ENCODE assay signal across 9 cellular contexts in genomic region chr11:111977141-111978027, GRCh38. TPM values are rescaled to one million over a fixed set of nuclear protein-coding genes. Genes with fewer than 3 reads are reported as not detected.
DNase-seq lines count a peak whose midpoint lies in the region; ATAC-seq and TF ChIP-seq lines count a peak whose summit lies in the region.
"Had no signal": no experiment of that assay in that cellular context is flagged by ENCODE, and none has a peak within 500 bp of the region (broad histone marks: within the 10 kb centered on the region; RNA-seq: fewer than 3 reads in every experiment).

No MANE protein-coding gene starts in this region.

- no peak for TF ChIP-seq CTCF in activated CD8-positive, alpha-beta T cell treated with anti-CD3 and anti-CD28 coated beads for 36 hours (IDR thresholded peaks at IDR 0.05)
- TF ChIP-seq CTCF in esophagus muscularis mucosa (IDR thresholded peaks at IDR 0.05) (peak in 1 of 3 experiments; percentile 10), thoracic aorta (IDR thresholded peaks at IDR 0.05) (no peak)

- intact Hi-C loops in CD4-positive, alpha-beta memory T cell (cut with micrococcal nuclease), result no loop called here
- intact Hi-C loops in activated CD8-positive, alpha-beta T cell treated with anti-CD3 and anti-CD28 coated beads for 36 hours (cut with micrococcal nuclease), result loop anchor here (5.0 kb wide), 2 partner anchors 40 to 100 kb away; partner anchors contain the start of genes CFAP68, DIXDC1 and FDXACB1
- intact Hi-C loops in esophagus muscularis mucosa (cut with DNase I), result no loop called here

- WGBS in esophagus muscularis mucosa, result 5% methylated on average over 13 of the region's 67 CpGs

- peaks cover 8 to 17% of the 10 kb centered on the region in 2 donors for H3K27me3 Mint-ChIP-seq in CD4-positive, alpha-beta memory T cell
- H3K27me3 Mint-ChIP-seq in activated CD8-positive, alpha-beta T cell treated with anti-CD3 and anti-CD28 coated beads for 36 hours, result peaks cover 32% of the 10 kb centered on the region

- ATAC-seq in HG02759 (IDR thresholded peaks at IDR 0.05; ENCODE audit: unreplicated experiment), result peak; percentile 52
- ATAC-seq in activated CD8-positive, alpha-beta T cell treated with anti-CD3 and anti-CD28 coated beads for 36 hours, result peak; percentile 72
- peak; percentile 15 for ATAC-seq in thoracic aorta (ENCODE audit: insufficient number of reproducible peaks, low FRiP score, low read depth)
- ATAC-seq in HG02840 (IDR thresholded peaks at IDR 0.05; ENCODE audit: low FRiP score, unreplicated experiment), result no peak
- ATAC-seq in HG02571 (IDR thresholded peaks at IDR 0.05; ENCODE audit: unreplicated experiment), result no peak

- TF ChIP-seq POLR2A in esophagus muscularis mucosa (IDR thresholded peaks at IDR 0.05; ENCODE audit: low read depth), result no peak

- no peaks in the 10 kb centered on the region for H3K36me3 ChIP-seq in CD4-positive, alpha-beta memory T cell (ENCODE audit: insufficient read depth, low read length)
- peaks cover 11 to 20% (median 13%) of the 10 kb centered on the region in 4 donors for H3K36me3 ChIP-seq in esophagus muscularis mucosa
- peaks cover 9% of the 10 kb centered on the region for H3K36me3 ChIP-seq in thoracic aorta

- peaks cover 7% of the 10 kb centered on the region for H3K4me1 ChIP-seq in CD4-positive, alpha-beta memory T cell (ENCODE audit: insufficient read depth, low read length)
- H3K4me1 ChIP-seq in esophagus muscularis mucosa, result peaks cover 29 to 71% (median 63%) of the 10 kb centered on the region in 4 donors
- H3K4me1 ChIP-seq in thoracic aorta (ENCODE audit: control insufficient read depth in 1 of 2, low read depth in 2 of 2), result peaks cover 6 to 40% of the 10 kb centered on the region in 2 donors

- H3K4me3 ChIP-seq in CD4-positive, alpha-beta memory T cell (ENCODE audit: low read length in 2 of 2), result peak overlapping the region in 1 of 2 donors; percentile 25
- peak overlapping the region; percentile 83 to 92 (median 88) for H3K4me3 ChIP-seq in esophagus muscularis mucosa
- peak overlapping the region; percentile 87 for H3K4me3 ChIP-seq in thoracic aorta

- TF ChIP-seq EP300 in esophagus muscularis mucosa (IDR thresholded peaks at IDR 0.05), result no peak

- peaks cover 0 to 1% (median 0%) of the 10 kb centered on the region in 8 donors for H3K9me3 Mint-ChIP-seq in CD4-positive, alpha-beta memory T cell
- no peaks in the 10 kb centered on the region for H3K9me3 Mint-ChIP-seq in activated CD8-positive, alpha-beta T cell treated with anti-CD3 and anti-CD28 coated beads for 36 hours

- CTCF ChIA-PET in CD4-positive, alpha-beta memory T cell (lab: Charles Lee; ENCODE audit: partially characterized antibody), result interaction anchor here (1.2 to 2.2 kb wide), 2 partner anchors 39 to 46 kb away, joined by 4 to 10 read pairs; no protein-coding TSS in a partner anchor
- CTCF ChIA-PET in activated CD8-positive, alpha-beta T cell treated with anti-CD3 and anti-CD28 coated beads for 36 hours (lab: Charles Lee), result interaction anchor here (1.2 to 10.3 kb wide), 3 partner anchors 12 to 40 kb away, joined by 4 to 223 read pairs (median 4); partner anchors contain the start of gene DIXDC1

- DNase-seq in CD4-positive, alpha-beta memory T cell, result peak in 3 of 5 donors; percentile 4 to 15 (median 12)
- DNase-seq in activated CD8-positive, alpha-beta T cell treated with anti-CD3 and anti-CD28 coated beads for 36 hours, result peak; percentile 23
- DNase-seq in esophagus muscularis mucosa (ENCODE audit: extremely low spot score), result no peak
- DNase-seq in mucosa of gallbladder (ENCODE audit: low spot score), result peak; percentile 49
- peak; percentile 52 for DNase-seq in thoracic aorta (ENCODE audit: low spot score)

- POLR2A ChIA-PET in CD4-positive, alpha-beta memory T cell (lab: Charles Lee; ENCODE audit: partially characterized antibody), result no interaction called here
- POLR2A ChIA-PET in activated CD8-positive, alpha-beta T cell treated with anti-CD3 and anti-CD28 coated beads for 36 hours (lab: Charles Lee), result interaction anchor here (0.6 to 1.4 kb wide), 6 partner anchors 10 to 290 kb away, joined by 3 to 5 read pairs (median 3); partner anchors contain the start of gene DIXDC1

- no peaks in the 10 kb centered on the region for H3K27me3 ChIP-seq in CD4-positive, alpha-beta memory T cell (ENCODE audit: insufficient read depth, low read length)
- H3K27me3 ChIP-seq in esophagus muscularis mucosa (no peaks in the 10 kb centered on the region), thoracic aorta (replicated peaks; ENCODE audit: insufficient read depth) (no peaks in the 10 kb centered on the region)

- peak overlapping the region; percentile 55 to 84 (median 71) for H3K4me3 Mint-ChIP-seq in CD4-positive, alpha-beta memory T cell
- peak overlapping the region; percentile 64 for H3K4me3 Mint-ChIP-seq in activated CD8-positive, alpha-beta T cell treated with anti-CD3 and anti-CD28 coated beads for 36 hours

- no peaks in the 10 kb centered on the region for H3K9me3 ChIP-seq in CD4-positive, alpha-beta memory T cell (ENCODE audit: control insufficient read depth in 1 of 2, low read length in 2 of 2)
- H3K9me3 ChIP-seq in esophagus muscularis mucosa, result no peaks in the 10 kb centered on the region
- H3K9me3 ChIP-seq in thoracic aorta, result no peaks in the 10 kb centered on the region

- H3K4me1 Mint-ChIP-seq in CD4-positive, alpha-beta memory T cell, result peaks cover 4 to 10% (median 8%) of the 10 kb centered on the region in 4 donors
- peaks cover 4% of the 10 kb centered on the region for H3K4me1 Mint-ChIP-seq in activated CD8-positive, alpha-beta T cell treated with anti-CD3 and anti-CD28 coated beads for 36 hours (ENCODE audit: low read depth)

- no peak overlapping the region for H3K27ac Mint-ChIP-seq in CD4-positive, alpha-beta memory T cell
- no peak overlapping the region for H3K27ac Mint-ChIP-seq in activated CD8-positive, alpha-beta T cell treated with anti-CD3 and anti-CD28 coated beads for 36 hours

- no peaks in the 10 kb centered on the region for H3K36me3 Mint-ChIP-seq in CD4-positive, alpha-beta memory T cell
- H3K36me3 Mint-ChIP-seq in activated CD8-positive, alpha-beta T cell treated with anti-CD3 and anti-CD28 coated beads for 36 hours (ENCODE audit: low read depth), result peaks cover 2% of the 10 kb centered on the region

- no peak overlapping the region for H3K27ac ChIP-seq in CD4-positive, alpha-beta memory T cell (ENCODE audit: low read depth, low read length)
- H3K27ac ChIP-seq in esophagus muscularis mucosa (replicated peaks in 1 of 4) (peak overlapping the region; percentile 97 to 99 (median 98)), thoracic aorta (peak overlapping the region; percentile 93 to 94)
- H3K27ac ChIP-seq: HL-60 had no signal

RNA-seq across cellular contexts. Expression of gene DIXDC1, which starts 40.2 kb away (rescaled TPM):
- total RNA-seq in CD4-positive, alpha-beta memory T cell, result 1 to 10 TPM; 1.1 to 2.1 TPM
- polyA plus RNA-seq in CD4-positive, alpha-beta memory T cell, result under 1 TPM; 0.72 to 0.75 TPM
- 1 to 10 TPM; 9.1 to 9.4 TPM for total RNA-seq in activated CD8-positive, alpha-beta T cell treated with anti-CD3 and anti-CD28 coated beads for 36 hours
- total RNA-seq in esophagus muscularis mucosa (100 to 1,000 TPM; 101 to 168 (median 122) TPM), mucosa of gallbladder (25.1 TPM), thoracic aorta (10 to 100 TPM; 92.7 to 94.2 TPM)

RNA-seq across cellular contexts. Expression of gene DLAT, which starts 47.8 kb away (rescaled TPM):
- total RNA-seq in CD4-positive, alpha-beta memory T cell, result 10 to 100 TPM; 19.4 to 21.6 TPM
- 10 to 100 TPM; 27.7 to 33.4 TPM for polyA plus RNA-seq in CD4-positive, alpha-beta memory T cell
- total RNA-seq in activated CD8-positive, alpha-beta T cell treated with anti-CD3 and anti-CD28 coated beads for 36 hours, result 10 to 100 TPM; 50.3 to 51.4 TPM
- 10 to 100 TPM; 27.2 to 32.4 (median 29.4) TPM for total RNA-seq in esophagus muscularis mucosa
- total RNA-seq in mucosa of gallbladder, result 25.0 TPM
- total RNA-seq in thoracic aorta, result 10 to 100 TPM; 15.6 to 15.9 TPM

RNA-seq across cellular contexts. Expression of gene C11orf52, which starts 58.7 kb away (rescaled TPM):
- total RNA-seq in CD4-positive, alpha-beta memory T cell, result not detected
- polyA plus RNA-seq in CD4-positive, alpha-beta memory T cell, result not detected
- total RNA-seq in activated CD8-positive, alpha-beta T cell treated with anti-CD3 and anti-CD28 coated beads for 36 hours, result not detected
- total RNA-seq in esophagus muscularis mucosa (1 to 10 TPM; 1.8 to 6.9 (median 2.9) TPM), mucosa of gallbladder (34.4 TPM), thoracic aorta (1 to 10 TPM in 1 of 2 donors, under 1 TPM in 1; 0.99 to 4.7 TPM)

Comparison
In these comparisons a context has a peak if more than half of its experiments do, and no peak if none do; other contexts are left out.
1. ATAC-seq: peak in HG02759 (single experiment), activated CD8-positive, alpha-beta T cell treated with anti-CD3 and anti-CD28 coated beads for 36 hours (single experiment) and thoracic aorta (single experiment); none in HG02840 (single experiment) and HG02571 (single experiment).